ENCODE assay signal across 9 cellular contexts in the genomic region with DNA sequence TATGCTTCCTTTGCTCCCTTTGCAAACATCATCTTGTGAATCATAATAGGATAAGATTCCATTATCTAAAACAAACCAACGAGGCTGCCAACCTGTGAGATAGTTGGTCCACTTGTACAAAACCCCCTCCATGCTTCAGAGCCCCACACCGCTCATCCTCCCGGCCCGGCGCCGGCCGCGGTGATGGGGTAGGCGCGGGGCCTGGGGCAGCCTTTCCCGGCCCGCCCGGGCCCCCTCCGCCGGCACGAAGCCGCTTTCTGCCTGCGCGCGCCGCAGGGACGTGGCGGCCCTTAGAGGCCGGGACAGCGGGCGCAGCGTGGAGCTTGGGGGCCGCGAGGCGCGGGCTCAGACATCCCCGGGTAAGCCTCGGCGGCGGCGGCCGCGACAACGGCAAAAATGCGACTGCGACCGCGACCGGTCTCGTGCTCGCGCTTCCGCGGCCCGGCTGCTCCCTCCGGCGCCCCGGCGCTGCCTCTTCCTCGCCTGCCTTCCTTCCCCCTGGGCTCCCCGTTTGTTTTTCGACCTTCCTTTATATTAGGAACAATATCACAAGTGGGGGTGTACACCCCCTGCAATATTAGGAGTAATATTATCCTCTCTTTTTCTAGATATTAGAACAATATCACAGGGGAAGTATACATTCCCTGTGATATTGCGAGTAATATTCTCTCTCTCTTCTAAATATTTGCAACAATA. TPM values are rescaled to one million over a fixed set of nuclear protein-coding genes. Genes with fewer than 3 reads are reported as not detected.
DNase-seq lines count a peak whose midpoint lies in the region; ATAC-seq and TF ChIP-seq lines count a peak whose summit lies in the region.
"Had no signal": no experiment of that assay in that cellular context is flagged by ENCODE, and none has a peak within 500 bp of the region (broad histone marks: within the 10 kb centered on the region; RNA-seq: fewer than 3 reads in every experiment).

No MANE protein-coding gene starts in this region.

- peaks cover 28% of the 10 kb centered on the region for H3K4me1 Mint-ChIP-seq in activated T-helper 1 cell treated with anti-CD3 and anti-CD28 coated beads, Interleukin-12 subunit alpha, Interleukin-12 subunit beta, Interleukin-2, Interleukin-4 antibody, amounts not matched to agents 30 ng/mL and 10 ng/mL and 1 ng/mL, durations not matched to agents 14 hours and 24 hours and 36 hours (ENCODE audit: low read depth)

- no peaks in the 10 kb centered on the region for H3K36me3 ChIP-seq in DOHH2 (ENCODE audit: control insufficient read depth, low read length)
- H3K36me3 ChIP-seq in tibial artery: no peaks in the 10 kb centered on the region
- H3K36me3 ChIP-seq: cardiac muscle cell had no signal

- peaks cover 21% of the 10 kb centered on the region for H3K27me3 Mint-ChIP-seq in activated T-helper 1 cell treated with anti-CD3 and anti-CD28 coated beads, Interleukin-12 subunit alpha, Interleukin-12 subunit beta, Interleukin-2, Interleukin-4 antibody, amounts not matched to agents 30 ng/mL and 10 ng/mL and 1 ng/mL, durations not matched to agents 14 hours and 24 hours and 36 hours (ENCODE audit: insufficient read depth)

- peak overlapping the region; percentile 55 for H3K4me2 ChIP-seq in DOHH2 (ENCODE audit: low read length)

- no peaks in the 10 kb centered on the region for H3K79me2 ChIP-seq in DOHH2 (ENCODE audit: control insufficient read depth, low read length)

- H3K9me3 Mint-ChIP-seq in activated T-helper 1 cell treated with anti-CD3 and anti-CD28 coated beads, Interleukin-12 subunit alpha, Interleukin-12 subunit beta, Interleukin-2, Interleukin-4 antibody, amounts not matched to agents 30 ng/mL and 10 ng/mL and 1 ng/mL, durations not matched to agents 14 hours and 24 hours and 36 hours: peaks cover under 1% of the 10 kb centered on the region

- no peak for TF ChIP-seq CTCF in DOHH2 (IDR thresholded peaks at IDR 0.05; ENCODE audit: low read depth, low read length, poor library complexity, severe bottlenecking)
- no peak for TF ChIP-seq CTCF in tibial artery (IDR thresholded peaks at IDR 0.05)

- H4K20me1 ChIP-seq in DOHH2 (ENCODE audit: control insufficient read depth, insufficient read depth, low read depth, low read length): no peaks in the 10 kb centered on the region

- no peaks in the 10 kb centered on the region for H3K9me2 ChIP-seq in DOHH2 (replicated peaks; ENCODE audit: control insufficient read depth, low read length)

- DNase-seq in activated T-helper 1 cell treated with anti-CD3 and anti-CD28 coated beads, Interleukin-12 subunit alpha, Interleukin-12 subunit beta, Interleukin-2, Interleukin-4 antibody, amounts not matched to agents 30 ng/mL and 10 ng/mL and 1 ng/mL, durations not matched to agents 14 hours and 24 hours and 36 hours (ENCODE audit: low spot score): no peak
- no peak for DNase-seq in tibial artery
- DNase-seq in NCI-H2107 treated with DMSO at 0.1 percent for 48 hours (lab: John Stamatoyannopoulos, UW; ENCODE audit: unreplicated experiment): no peak
- no peak for DNase-seq in SIG-M5 (lab: John Stamatoyannopoulos, UW)
- DNase-seq in HT-29 (ENCODE audit: low spot score): no peak

- intact Hi-C loops in activated T-helper 1 cell treated with anti-CD3 and anti-CD28 coated beads, Interleukin-12 subunit alpha, Interleukin-12 subunit beta, Interleukin-2, Interleukin-4 antibody, amounts not matched to agents 30 ng/mL and 10 ng/mL and 1 ng/mL, durations not matched to agents 14 hours and 24 hours and 36 hours (cut with micrococcal nuclease): loop anchor here (1.0 to 5.0 kb wide), 4 partner anchors 9 to 65 kb away; no protein-coding TSS in a partner anchor
- intact Hi-C loops in tibial artery (cut with DNase I; ENCODE audit: low total_unique reads): no loop called here

- ATAC-seq in HG03520 (IDR thresholded peaks at IDR 0.05; ENCODE audit: unreplicated experiment): peak; percentile 33

- peak overlapping the region; percentile 50 for H3K4me3 ChIP-seq in DOHH2 (ENCODE audit: low read length)
- peak overlapping the region; percentile 34; the same call in 1 of the 2 replicates for H3K4me3 ChIP-seq in iPS-18c (ENCODE audit: insufficient read depth, low read depth, low read length)
- peak overlapping the region; percentile 26 to 34 for H3K4me3 ChIP-seq in tibial artery
- H3K4me3 ChIP-seq: cardiac muscle cell had no signal

- H3K27ac ChIP-seq in DOHH2 (ENCODE audit: low read depth, low read length): no peak overlapping the region
- H3K27ac ChIP-seq in tibial artery: peak overlapping the region in 1 of 2 donors; percentile 40
- H3K27ac ChIP-seq: cardiac muscle cell had no signal

- H3K36me3 Mint-ChIP-seq in activated T-helper 1 cell treated with anti-CD3 and anti-CD28 coated beads, Interleukin-12 subunit alpha, Interleukin-12 subunit beta, Interleukin-2, Interleukin-4 antibody, amounts not matched to agents 30 ng/mL and 10 ng/mL and 1 ng/mL, durations not matched to agents 14 hours and 24 hours and 36 hours (ENCODE audit: low read depth): no peaks in the 10 kb centered on the region

- no peaks in the 10 kb centered on the region for H3F3A ChIP-seq in DOHH2 (ENCODE audit: control insufficient read depth, insufficient read depth)

- H3K4me1 ChIP-seq in DOHH2 (ENCODE audit: control insufficient read depth, low read length): peaks cover 18% of the 10 kb centered on the region
- H3K4me1 ChIP-seq in tibial artery: peaks cover 0 to 11% (median 5%) of the 10 kb centered on the region in 4 donors

- H3K9me3 ChIP-seq in DOHH2 (ENCODE audit: control insufficient read depth, insufficient read depth, low read length): no peaks in the 10 kb centered on the region
- H3K9me3 ChIP-seq in iPS-18c (ENCODE audit: control insufficient read depth, insufficient read depth, low read length): no peaks in the 10 kb centered on the region
- H3K9me3 ChIP-seq in tibial artery: no peaks in the 10 kb centered on the region

- H3K27me3 ChIP-seq in DOHH2 (ENCODE audit: control insufficient read depth, low read length) (peaks cover 82% of the 10 kb centered on the region), tibial artery (peaks cover 0 to 39% of the 10 kb centered on the region in 2 donors)

- H3K4me3 Mint-ChIP-seq in activated T-helper 1 cell treated with anti-CD3 and anti-CD28 coated beads, Interleukin-12 subunit alpha, Interleukin-12 subunit beta, Interleukin-2, Interleukin-4 antibody, amounts not matched to agents 30 ng/mL and 10 ng/mL and 1 ng/mL, durations not matched to agents 14 hours and 24 hours and 36 hours: peak overlapping the region; percentile 81

- H3K27ac Mint-ChIP-seq in activated T-helper 1 cell treated with anti-CD3 and anti-CD28 coated beads, Interleukin-12 subunit alpha, Interleukin-12 subunit beta, Interleukin-2, Interleukin-4 antibody, amounts not matched to agents 30 ng/mL and 10 ng/mL and 1 ng/mL, durations not matched to agents 14 hours and 24 hours and 36 hours: peak overlapping the region; percentile 83

RNA-seq across cellular contexts. Expression of a gene that starts 54.0 kb away (rescaled TPM):
- 34.1 and 38.5 TPM in 2 replicates for total RNA-seq in activated T-helper 1 cell treated with anti-CD3 and anti-CD28 coated beads, Interleukin-12 subunit alpha, Interleukin-12 subunit beta, Interleukin-2, Interleukin-4 antibody, amounts not matched to agents 30 ng/mL and 10 ng/mL and 1 ng/mL, durations not matched to agents 14 hours and 24 hours and 36 hours
- total RNA-seq in HT-29 (2014; rRNA removed; shearing (Covaris generic)): not detected in 2 replicates

Comparison
In these comparisons a context has a peak if more than half of its experiments do, and no peak if none do; other contexts are left out.
1. RNA of a gene that starts 54.0 kb away (total RNA-seq): 34.1 to 38.5 TPM in activated T-helper 1 cell treated with anti-CD3 and anti-CD28 coated beads, Interleukin-12 subunit alpha, Interleukin-12 subunit beta, Interleukin-2, Interleukin-4 antibody, amounts not matched to agents 30 ng/mL and 10 ng/mL and 1 ng/mL, durations not matched to agents 14 hours and 24 hours and 36 hours; not detected in HT-29; every median in the first group is over 10 times any median in the second.
2. Peak in every context shown above with its lines, with median percentiles within 50 percentile points of each other: H3K4me3 ChIP-seq.